ENCODE assay signal across 3 cellular contexts in genomic region chr17:11871773-11872172, GRCh38.
TF ChIP-seq lines count a peak whose summit lies in the region.

No MANE protein-coding gene starts in this region.

TF ChIP-seq in SK-N-SH, 30 proteins besides CTCF, POLR2A, EP300 and RAD21 (continued from another document and continues in another):
- TF ChIP-seq EZH2phosphoT487 (IDR thresholded peaks at IDR 0.05; ENCODE audit: borderline replicate concordance, low read depth) (no peak), MXI1 (IDR thresholded peaks at IDR 0.05; ENCODE audit: low read depth, low read length) (no peak), RXRA (IDR thresholded peaks at IDR 0.05; ENCODE audit: borderline replicate concordance, low read depth) (no peak), FOSL2 (IDR thresholded peaks at IDR 0.05; ENCODE audit: borderline replicate concordance, low read depth) (no peak), REST (IDR thresholded peaks at IDR 0.05; ENCODE audit: low read depth, low read length) (no peak), CHD2 (IDR thresholded peaks at IDR 0.05; ENCODE audit: low read length, partially characterized antibody) (no peak), RFX5 (IDR thresholded peaks at IDR 0.05; ENCODE audit: low read length) (no peak), FOXJ3 (CRISPR knock-in tag; IDR thresholded peaks at IDR 0.05) (no peak), USF1 (IDR thresholded peaks at IDR 0.05; ENCODE audit: borderline replicate concordance, low read depth) (no peak), IRF3 (IDR thresholded peaks at IDR 0.05; ENCODE audit: low read depth, low read length) (no peak)

TF ChIP-seq in SK-N-SH treated with all-trans-retinoic acid at 6 μM for 48 hours, 23 proteins besides CTCF, POLR2A, EP300 and RAD21 (continued from another document):
- TF ChIP-seq CREB5 (CRISPR knock-in tag; IDR thresholded peaks at IDR 0.05; ENCODE audit: low read depth) (no peak), ZC3H10 (CRISPR knock-in tag; IDR thresholded peaks at IDR 0.05) (no peak), ZFP3 (CRISPR knock-in tag; IDR thresholded peaks at IDR 0.05) (no peak), TSHZ2 (CRISPR knock-in tag; IDR thresholded peaks at IDR 0.05) (no peak), SNAI2 (CRISPR knock-in tag; IDR thresholded peaks at IDR 0.05) (no peak)

TF ChIP-seq in WTC11, 78 proteins besides CTCF, POLR2A, EP300 and RAD21 (continued from another document):
- no peak for TF ChIP-seq ZBTB21 (CRISPR knock-in tag; IDR thresholded peaks at IDR 0.05; ENCODE audit: borderline replicate concordance)
- TF ChIP-seq JAZF1 (CRISPR knock-in tag; IDR thresholded peaks at IDR 0.05): no peak
- TF ChIP-seq ZNF219 (CRISPR knock-in tag; IDR thresholded peaks at IDR 0.05; ENCODE audit: borderline replicate concordance): no peak
- TF ChIP-seq TP53 (CRISPR knock-in tag; IDR thresholded peaks at IDR 0.05): no peak
- no peak for TF ChIP-seq ESRRA (CRISPR knock-in tag; IDR thresholded peaks at IDR 0.05; ENCODE audit: borderline replicate concordance)
- no peak for TF ChIP-seq ATF1 (CRISPR knock-in tag; IDR thresholded peaks at IDR 0.05)
- TF ChIP-seq RORB (CRISPR knock-in tag; IDR thresholded peaks at IDR 0.05): no peak
